ENCODE assay signal across 20 cellular contexts in the genomic region with DNA sequence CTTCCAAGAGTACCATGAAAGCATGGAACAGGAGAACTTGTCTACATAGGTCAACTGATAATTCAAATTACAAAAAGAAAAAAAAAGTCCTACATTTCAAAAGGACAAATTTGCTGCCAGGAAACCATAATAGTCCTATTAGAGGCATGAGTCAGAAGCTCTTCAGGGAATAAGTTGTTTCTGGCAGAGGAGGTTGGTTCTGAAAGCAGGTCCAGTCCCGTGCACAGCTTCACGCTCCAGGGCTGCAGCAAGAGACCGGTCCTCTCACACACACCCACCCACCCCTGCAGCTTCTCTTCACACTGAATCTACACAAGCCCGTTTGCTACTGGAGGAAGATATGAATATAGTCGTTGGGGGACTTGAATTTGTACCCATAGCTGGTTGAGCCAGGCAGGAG. TPM values are rescaled to one million over a fixed set of nuclear protein-coding genes. Genes with fewer than 3 reads are reported as not detected.
DNase-seq lines count a peak whose midpoint lies in the region; ATAC-seq and TF ChIP-seq lines count a peak whose summit lies in the region.
"Had no signal": no experiment of that assay in that cellular context is flagged by ENCODE, and none has a peak within 500 bp of the region (broad histone marks: within the 10 kb centered on the region; RNA-seq: fewer than 3 reads in every experiment).

No MANE protein-coding gene starts in this region.

- no peak overlapping the region for H3K27ac ChIP-seq in mesenchymal stem cell (ENCODE audit: low read length, poor library complexity, severe bottlenecking)
- H3K27ac ChIP-seq: neutrophil, sigmoid colon, tibial nerve had no signal

- no peak overlapping the region for H4K91ac ChIP-seq in mesenchymal stem cell (ENCODE audit: low read length)

- intact Hi-C loops in Right ventricle myocardium inferior (cut with DNase I) (no loop called here), cardiac septum (cut with DNase I) (no loop called here)

- no peak overlapping the region for H3K4ac ChIP-seq in mesenchymal stem cell (ENCODE audit: low read depth in 1 of 2, low read length in 2 of 2)

- ATAC-seq in Right ventricle myocardium inferior (peak; percentile 89), HG03460 (IDR thresholded peaks at IDR 0.05; ENCODE audit: unreplicated experiment) (no peak)

- H3K9ac ChIP-seq in mesenchymal stem cell (ENCODE audit: low read length): peak overlapping the region; percentile 50
- H3K9ac ChIP-seq: SK-N-SH had no signal

- no peaks in the 10 kb centered on the region for H3K27me3 ChIP-seq in mesenchymal stem cell (ENCODE audit: control insufficient read depth in 1 of 2, insufficient read depth in 1 of 2, low read length in 2 of 2)
- H3K27me3 ChIP-seq: neutrophil, sigmoid colon, tibial nerve had no signal

- DNase-seq in Right ventricle myocardium inferior (ENCODE audit: missing footprints) (peak; percentile 72), cardiac septum (ENCODE audit: low spot score) (no peak), fibroblast of the aortic adventitia (ENCODE audit: low read depth) (peak; percentile 70), mesenchymal stem cell (no peak), SHP77 treated with DMSO at 0.1 percent for 48 hours (lab: John Stamatoyannopoulos, UW) (no peak), NCI-H1417 treated with DMSO at 0.1 percent for 48 hours (lab: John Stamatoyannopoulos, UW) (no peak)
- no peak for DNase-seq in stimulated activated CD4-positive, alpha-beta T cell treated with anti-CD3 and anti-CD28 coated beads, Interleukin-4, amount 100 ng/mL, for 24 hours
- DNase-seq: 8988T; activated CD4-positive, alpha-beta T cell treated with anti-CD3 and anti-CD28 coated beads, Interleukin-2, amount 10 ng/mL, durations not matched to agents 24 days and 14 days; cerebellar nuclear complex; DND-41; islet precursor cell; NCI-H2081; NCI-H510A treated with DMSO at 0.1 percent for 48 hours; sigmoid colon; SK-N-SH had no signal

- H3K4me1 ChIP-seq in mesenchymal stem cell (ENCODE audit: control insufficient read depth, insufficient read depth, low read depth, low read length): peaks cover 2% of the 10 kb centered on the region
- H3K4me1 ChIP-seq: sigmoid colon had no signal

- H2AK5ac ChIP-seq in mesenchymal stem cell (ENCODE audit: low read length, severe bottlenecking): no peak overlapping the region

- no peak overlapping the region for H2AFZ ChIP-seq in mesenchymal stem cell (ENCODE audit: low read depth, low read length)

- TF ChIP-seq CTCF in fibroblast of the aortic adventitia (IDR thresholded peaks at IDR 0.05; ENCODE audit: insufficient read depth, low read length): no peak

- H3K9me3 ChIP-seq in mesenchymal stem cell (ENCODE audit: control insufficient read depth, low read length): no peaks in the 10 kb centered on the region
- H3K9me3 ChIP-seq: neutrophil, sigmoid colon, SK-N-SH, tibial nerve had no signal

- H2BK12ac ChIP-seq in mesenchymal stem cell (ENCODE audit: low read length in 2 of 2): no peak overlapping the region

- H3K4me3 ChIP-seq in fibroblast of the aortic adventitia (ENCODE audit: low read depth, low read length) (no peak overlapping the region), mesenchymal stem cell (ENCODE audit: insufficient read depth in 1 of 2, low read depth in 1 of 2, low read length in 2 of 2) (peak overlapping the region in 1 of 2 experiments; percentile 48)
- H3K4me3 ChIP-seq: sigmoid colon, tibial nerve had no signal

- no peak overlapping the region for H2BK120ac ChIP-seq in mesenchymal stem cell (ENCODE audit: low read depth, low read length)

- H4K8ac ChIP-seq in mesenchymal stem cell (ENCODE audit: low read length): no peak overlapping the region

- H2BK5ac ChIP-seq in mesenchymal stem cell (ENCODE audit: low read depth, low read length, poor library complexity, severe bottlenecking): no peak overlapping the region

- H3K36me3 ChIP-seq in mesenchymal stem cell (ENCODE audit: control insufficient read depth in 1 of 2, insufficient read depth in 2 of 2, low read depth in 1 of 2, low read length in 2 of 2): no peaks in the 10 kb centered on the region
- H3K36me3 ChIP-seq: neutrophil, sigmoid colon, tibial nerve had no signal

- H3K14ac ChIP-seq in mesenchymal stem cell (ENCODE audit: low read length in 2 of 2): no peak overlapping the region

- H2BK15ac ChIP-seq in mesenchymal stem cell (ENCODE audit: low read depth, poor library complexity, severe bottlenecking): no peak overlapping the region

- no peak overlapping the region for H3K18ac ChIP-seq in mesenchymal stem cell (ENCODE audit: low read depth in 1 of 2, low read length in 2 of 2)

- no peaks in the 10 kb centered on the region for H3K79me1 ChIP-seq in mesenchymal stem cell (replicated peaks; ENCODE audit: low read length, poor library complexity, severe bottlenecking)

- H3K23ac ChIP-seq in mesenchymal stem cell (ENCODE audit: low read length in 2 of 2): no peak overlapping the region

- H3K4me2 ChIP-seq in mesenchymal stem cell (ENCODE audit: low read length, poor library complexity, severe bottlenecking): no peak overlapping the region
- H3K4me2 ChIP-seq: SK-N-SH had no signal

- 81% methylated on average over 4 of the region's 5 CpGs for WGBS in mesenchymal stem cell

RNA-seq across cellular contexts. Expression of a gene that starts 37.0 kb away (rescaled TPM):
- total RNA-seq in Right ventricle myocardium inferior: 95.4 TPM
- 53.0 TPM for total RNA-seq in cardiac septum
- total RNA-seq in fibroblast of the aortic adventitia (ENCODE audit: low replicate concordance): 3.7 and 4.1 TPM in 2 replicates
- not detected for polyA plus RNA-seq in mesenchymal stem cell (2013, experiment 1 of 2)
- 0.04 TPM for polyA plus RNA-seq in mesenchymal stem cell (2013, experiment 2 of 2)
- total RNA-seq: activated CD4-positive, alpha-beta T cell treated with anti-CD3 and anti-CD28 coated beads, Interleukin-2, amount 10 ng/mL, durations not matched to agents 24 days and 14 days; OCI-LY7 had no signal
- polyA plus RNA-seq: SK-N-SH had no signal

Comparison
In these comparisons a context has a peak if more than half of its experiments do, and no peak if none do; other contexts are left out.
1. DNase-seq: peak in Right ventricle myocardium inferior (single experiment) and fibroblast of the aortic adventitia (single experiment); none in cardiac septum (single experiment), mesenchymal stem cell (single experiment), stimulated activated CD4-positive, alpha-beta T cell treated with anti-CD3 and anti-CD28 coated beads, Interleukin-4, amount 100 ng/mL, for 24 hours (single experiment), SHP77 treated with DMSO at 0.1 percent for 48 hours (single experiment) and NCI-H1417 treated with DMSO at 0.1 percent for 48 hours (single experiment).
2. RNA of a gene that starts 37.0 kb away (total RNA-seq): 95.4 TPM in Right ventricle myocardium inferior (single experiment) and 53.0 TPM in cardiac septum (single experiment); 3.7 to 4.1 TPM in fibroblast of the aortic adventitia; every median in the first group is over 10 times any median in the second.